ENCODE assay signal across 14 cellular contexts in the genomic region with DNA sequence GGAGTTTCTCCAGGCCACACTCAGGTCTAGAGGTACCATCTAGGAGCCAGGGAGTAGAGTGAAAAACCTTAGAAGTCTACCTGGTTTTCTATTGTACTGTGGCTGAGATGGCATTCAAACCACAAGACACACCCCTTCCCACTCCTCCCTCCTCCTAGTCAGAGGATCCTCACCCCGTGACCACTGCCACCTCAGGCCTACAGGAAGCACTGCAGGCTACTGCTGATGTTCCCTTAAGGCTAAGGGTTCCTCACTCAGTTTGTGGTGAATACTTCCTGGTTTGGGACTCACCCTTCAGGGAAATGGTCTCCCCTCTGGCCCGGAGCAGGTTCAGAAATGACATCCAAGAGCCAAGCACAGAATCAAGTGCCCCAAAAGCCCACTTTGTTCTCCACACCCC.
DNase-seq lines count a peak whose midpoint lies in the region; ATAC-seq, FAIRE-seq and TF ChIP-seq lines count a peak whose summit lies in the region.
"Had no signal": no experiment of that assay in that cellular context is flagged by ENCODE, and none has a peak within 500 bp of the region (broad histone marks: within the 10 kb centered on the region; RNA-seq: fewer than 3 reads in every experiment).

No MANE protein-coding gene starts in this region.

- no peaks in the 10 kb centered on the region for H4K20me1 ChIP-seq in HepG2 (ENCODE audit: insufficient read depth, low read length)

- CTCF ChIA-PET in HepG2 (lab: Yijun Ruan, JAX; ENCODE audit: low intra/inter-chr PET ratio, low total read pairs) = no interaction called here

- H3K4me2 ChIP-seq in HepG2 (ENCODE audit: low read depth, low read length) = no peak overlapping the region

- H3K4me1 ChIP-seq in HepG2 (ENCODE audit: insufficient read depth, low read length) (no peaks in the 10 kb centered on the region), right lobe of liver (no peaks in the 10 kb centered on the region), gastrocnemius medialis (no peaks in the 10 kb centered on the region)

- H3K4me3 ChIP-seq in HepG2 (replicated peaks in 1 of 3; ENCODE audit: insufficient read depth in 1 of 3, low read depth in 2 of 3, low read length in 3 of 3) = no peak overlapping the region
- H3K4me3 ChIP-seq in right lobe of liver = no peak overlapping the region
- no peak overlapping the region for H3K4me3 ChIP-seq in cardiac fibroblast (replicated peaks in 1 of 2; ENCODE audit: low read depth in 2 of 2, low read length in 2 of 2)
- no peak overlapping the region for H3K4me3 ChIP-seq in gastrocnemius medialis

- no peak for TF ChIP-seq RAD21 in HepG2 (CRISPR knock-in tag; IDR thresholded peaks at IDR 0.05)

- BruUV-seq in HepG2 (replicated peaks; lab: Mats Ljungman, UMichigan) = no TSS peak

- H3K36me3 ChIP-seq in HepG2 (replicated peaks in 1 of 2; ENCODE audit: control insufficient read depth in 1 of 2, insufficient read depth in 2 of 2, low read length in 2 of 2) (no peaks in the 10 kb centered on the region), right lobe of liver (no peaks in the 10 kb centered on the region), gastrocnemius medialis (no peaks in the 10 kb centered on the region)

- H3K9ac ChIP-seq in HepG2 (ENCODE audit: insufficient read depth, low read depth, low read length) = no peak overlapping the region

- no peak overlapping the region for H2AFZ ChIP-seq in HepG2 (ENCODE audit: low read length)

- no peak for TF ChIP-seq EP300 in HepG2 (IDR thresholded peaks at IDR 0.05; ENCODE audit: low read depth in 2 of 2, low read length in 2 of 2)
- TF ChIP-seq EP300 in HepG2 (CRISPR knock-in tag; IDR thresholded peaks at IDR 0.05; ENCODE audit: borderline replicate concordance) = no peak

- intact Hi-C loops in HepG2 (cut with micrococcal nuclease; ENCODE audit: unreplicated experiment) = no loop called here
- intact Hi-C loops in right lobe of liver (cut with DNase I) = no loop called here
- intact Hi-C loops in gastrocnemius medialis (cut with DNase I; ENCODE audit: low total_unique reads) = no loop called here

- in situ Hi-C loops in HepG2 (cut with HindIII; ENCODE audit: extremely low pct_ligation_motif_present, low pct_unique_long_range_greater_than_20kb) = no loop called here
- in situ Hi-C loops in gastrocnemius medialis (cut with MboI; ENCODE audit: low sequenced_read_pairs in 4 of 4) = no loop called here

- H3K79me2 ChIP-seq in HepG2 (ENCODE audit: insufficient read depth, low read length) = no peaks in the 10 kb centered on the region

- peaks cover 35% of the 10 kb centered on the region for H3K9me3 ChIP-seq in HepG2 (ENCODE audit: low read length)
- H3K9me3 ChIP-seq in right lobe of liver = no peaks in the 10 kb centered on the region
- H3K9me3 ChIP-seq in gastrocnemius medialis = no peaks in the 10 kb centered on the region

- no peak overlapping the region for H3K27ac ChIP-seq in HepG2 (ENCODE audit: extremely low read length, insufficient read depth, low read length)
- no peak overlapping the region for H3K27ac ChIP-seq in right lobe of liver
- H3K27ac ChIP-seq in gastrocnemius medialis = no peak overlapping the region

- peak; percentile 10 for DNase-seq in HepG2 (ENCODE audit: low spot score)
- DNase-seq in right lobe of liver = no peak
- peak; percentile 75 for DNase-seq in MV-4-11 (lab: John Stamatoyannopoulos, UW)
- peak; percentile 5 to 23 for DNase-seq in cardiac fibroblast (ENCODE audit: low read depth in 2 of 2)
- no peak for DNase-seq in gastrocnemius medialis
- DNase-seq in NCI-H2029 treated with DMSO at 0.1 percent for 48 hours (lab: John Stamatoyannopoulos, UW) = no peak
- DNase-seq in activated naive CD4-positive, alpha-beta T cell (lab: John Stamatoyannopoulos, UW) = no peak
- DNase-seq: KG1, kidney glomerular epithelial cell, natural killer cell, NCI-H510A treated with DMSO at 0.1 percent for 48 hours, T-helper 17 cell had no signal

- no peak for TF ChIP-seq CTCF in HepG2 (CRISPR knock-in tag; IDR thresholded peaks at IDR 0.05)
- no peak for TF ChIP-seq CTCF in right lobe of liver (IDR thresholded peaks at IDR 0.05)
- no peak for TF ChIP-seq CTCF in cardiac fibroblast (IDR thresholded peaks at IDR 0.05; ENCODE audit: low read depth, low read length)
- TF ChIP-seq CTCF in gastrocnemius medialis (IDR thresholded peaks at IDR 0.05 in 4 of 5, conservative IDR thresholded peaks at IDR 0.05 in 1 of 5) = no peak

- ATAC-seq in HepG2 (peak; percentile 85), right lobe of liver (no peak), gastrocnemius medialis (no peak), GM19023 (IDR thresholded peaks at IDR 0.05; ENCODE audit: unreplicated experiment) (no peak)
- ATAC-seq: natural killer cell, T-helper 17 cell had no signal

- H3K27me3 ChIP-seq in HepG2 (ENCODE audit: control insufficient read depth in 1 of 2, insufficient read depth in 2 of 2, low read length in 2 of 2) (no peaks in the 10 kb centered on the region), right lobe of liver (no peaks in the 10 kb centered on the region), gastrocnemius medialis (no peaks in the 10 kb centered on the region)

- TF ChIP-seq POLR2A in HepG2 (IDR thresholded peaks at IDR 0.05; ENCODE audit: insufficient read depth in 1 of 2, low read depth in 2 of 2, low read length in 2 of 2) = no peak
- TF ChIP-seq POLR2A in right lobe of liver (IDR thresholded peaks at IDR 0.05) = no peak
- no peak for TF ChIP-seq POLR2A in gastrocnemius medialis (IDR thresholded peaks at IDR 0.05)

- POLR2A ChIA-PET in HepG2 (lab: Yijun Ruan, JAX) = no interaction called here

- no peak for FAIRE-seq in HepG2 (lab: Jason Lieb, UNC)
- FAIRE-seq: GM19239 had no signal

- WGBS in HepG2 (ENCODE audit: low lambda C conversion rate) = 8% methylated on average over 2 of the region's 2 CpGs
- WGBS in right lobe of liver (ENCODE audit: insufficient coverage, low coverage, low lambda C conversion rate, missing lambda C conversion rate) = 0% methylated on average over 1 of the region's 2 CpGs

TF ChIP-seq in HepG2, 621 proteins besides CTCF, POLR2A, EP300 and RAD21:
- TF ChIP-seq ZC3H4 (CRISPR knock-in tag; IDR thresholded peaks at IDR 0.05; ENCODE audit: borderline replicate concordance) (no peak), ZNF652 (CRISPR knock-in tag; IDR thresholded peaks at IDR 0.05; ENCODE audit: borderline replicate concordance, low read depth) (no peak), NONO (IDR thresholded peaks at IDR 0.05) (no peak), NONO (CRISPR knock-in tag; conservative IDR thresholded peaks at IDR 0.05) (no peak), FOXA3 (CRISPR knock-in tag; IDR thresholded peaks at IDR 0.05) (no peak), RBAK (CRISPR knock-in tag; IDR thresholded peaks at IDR 0.05) (no peak), SP5 (CRISPR knock-in tag; IDR thresholded peaks at IDR 0.05; ENCODE audit: borderline replicate concordance, low read depth) (no peak), RNF2 (conservative IDR thresholded peaks at IDR 0.05; ENCODE audit: low read depth) (no peak), SETDB1 (CRISPR knock-in tag; IDR thresholded peaks at IDR 0.05; ENCODE audit: borderline replicate concordance) (no peak), ZNF577 (CRISPR knock-in tag; IDR thresholded peaks at IDR 0.05; ENCODE audit: borderline replicate concordance, low read depth) (no peak), ZSCAN22 (CRISPR knock-in tag; IDR thresholded peaks at IDR 0.05) (no peak), ZKSCAN1 (IDR thresholded peaks at IDR 0.05; ENCODE audit: low read length) (no peak), ZNF619 (CRISPR knock-in tag; IDR thresholded peaks at IDR 0.05) (no peak)
- TF ChIP-seq, protein P1, sequence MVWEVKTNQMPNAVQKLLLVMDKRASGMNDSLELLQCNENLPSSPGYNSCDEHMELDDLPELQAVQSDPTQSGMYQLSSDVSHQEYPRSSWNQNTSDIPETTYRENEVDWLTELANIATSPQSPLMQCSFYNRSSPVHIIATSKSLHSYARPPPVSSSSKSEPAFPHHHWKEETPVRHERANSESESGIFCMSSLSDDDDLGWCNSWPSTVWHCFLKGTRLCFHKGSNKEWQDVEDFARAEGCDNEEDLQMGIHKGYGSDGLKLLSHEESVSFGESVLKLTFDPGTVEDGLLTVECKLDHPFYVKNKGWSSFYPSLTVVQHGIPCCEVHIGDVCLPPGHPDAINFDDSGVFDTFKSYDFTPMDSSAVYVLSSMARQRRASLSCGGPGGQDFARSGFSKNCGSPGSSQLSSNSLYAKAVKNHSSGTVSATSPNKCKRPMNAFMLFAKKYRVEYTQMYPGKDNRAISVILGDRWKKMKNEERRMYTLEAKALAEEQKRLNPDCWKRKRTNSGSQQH (CRISPR knock-in tag; IDR thresholded peaks at IDR 0.05; ENCODE audit: low read depth) = no peak
- TF ChIP-seq, protein P2, sequence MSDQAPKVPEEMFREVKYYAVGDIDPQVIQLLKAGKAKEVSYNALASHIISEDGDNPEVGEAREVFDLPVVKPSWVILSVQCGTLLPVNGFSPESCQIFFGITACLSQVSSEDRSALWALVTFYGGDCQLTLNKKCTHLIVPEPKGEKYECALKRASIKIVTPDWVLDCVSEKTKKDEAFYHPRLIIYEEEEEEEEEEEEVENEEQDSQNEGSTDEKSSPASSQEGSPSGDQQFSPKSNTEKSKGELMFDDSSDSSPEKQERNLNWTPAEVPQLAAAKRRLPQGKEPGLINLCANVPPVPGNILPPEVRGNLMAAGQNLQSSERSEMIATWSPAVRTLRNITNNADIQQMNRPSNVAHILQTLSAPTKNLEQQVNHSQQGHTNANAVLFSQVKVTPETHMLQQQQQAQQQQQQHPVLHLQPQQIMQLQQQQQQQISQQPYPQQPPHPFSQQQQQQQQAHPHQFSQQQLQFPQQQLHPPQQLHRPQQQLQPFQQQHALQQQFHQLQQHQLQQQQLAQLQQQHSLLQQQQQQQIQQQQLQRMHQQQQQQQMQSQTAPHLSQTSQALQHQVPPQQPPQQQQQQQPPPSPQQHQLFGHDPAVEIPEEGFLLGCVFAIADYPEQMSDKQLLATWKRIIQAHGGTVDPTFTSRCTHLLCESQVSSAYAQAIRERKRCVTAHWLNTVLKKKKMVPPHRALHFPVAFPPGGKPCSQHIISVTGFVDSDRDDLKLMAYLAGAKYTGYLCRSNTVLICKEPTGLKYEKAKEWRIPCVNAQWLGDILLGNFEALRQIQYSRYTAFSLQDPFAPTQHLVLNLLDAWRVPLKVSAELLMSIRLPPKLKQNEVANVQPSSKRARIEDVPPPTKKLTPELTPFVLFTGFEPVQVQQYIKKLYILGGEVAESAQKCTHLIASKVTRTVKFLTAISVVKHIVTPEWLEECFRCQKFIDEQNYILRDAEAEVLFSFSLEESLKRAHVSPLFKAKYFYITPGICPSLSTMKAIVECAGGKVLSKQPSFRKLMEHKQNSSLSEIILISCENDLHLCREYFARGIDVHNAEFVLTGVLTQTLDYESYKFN (CRISPR knock-in tag; conservative IDR thresholded peaks at IDR 0.05) = no peak

Comparison
In these comparisons a context has a peak if more than half of its experiments do, and no peak if none do; other contexts are left out.
1. DNase-seq: peak in HepG2 (single experiment), MV-4-11 (single experiment) and cardiac fibroblast (2 of 2); none in right lobe of liver (0 of 3), gastrocnemius medialis (0 of 2), NCI-H2029 treated with DMSO at 0.1 percent for 48 hours (single experiment) and activated naive CD4-positive, alpha-beta T cell (0 of 4).